In the genomic region with DNA sequence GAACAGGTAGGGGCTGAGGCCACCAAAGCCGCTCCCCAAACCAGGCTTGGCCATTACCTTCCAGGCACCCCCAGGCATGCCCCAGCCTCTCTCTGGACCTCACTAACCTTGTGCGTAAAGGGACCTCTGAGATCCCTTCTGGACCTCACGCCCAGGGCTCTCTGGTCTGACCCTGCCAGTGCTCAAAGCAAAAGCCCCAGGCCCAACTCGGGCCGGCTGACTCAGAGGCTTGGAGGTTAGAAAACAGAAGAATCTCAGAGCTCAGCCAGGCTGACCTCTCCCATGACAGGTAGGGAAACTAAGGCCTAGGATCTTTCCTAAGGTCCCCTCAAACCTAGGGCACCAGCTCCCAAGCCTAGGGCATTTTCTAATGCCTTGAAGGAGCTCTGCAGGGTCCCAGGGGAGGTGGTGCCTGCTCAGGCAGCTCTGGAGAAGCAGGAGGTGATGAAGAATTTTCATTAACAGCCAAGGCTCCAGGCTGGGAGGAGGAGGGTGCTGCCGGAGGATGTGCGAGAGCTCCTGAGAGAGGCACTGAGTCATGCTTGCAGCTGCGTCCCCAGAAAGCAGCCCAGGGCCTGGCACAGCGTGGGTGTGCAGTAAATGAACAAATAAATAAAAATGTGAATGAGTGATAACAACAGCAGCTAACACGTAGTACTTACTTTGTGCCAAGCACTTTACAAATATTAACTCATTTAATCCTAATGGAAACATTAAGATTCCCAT, we compare ENCODE assay signal across 8 cellular contexts. TPM values are rescaled to one million over a fixed set of nuclear protein-coding genes. Genes with fewer than 3 reads are reported as not detected.
DNase-seq lines count a peak whose midpoint lies in the region; ATAC-seq and TF ChIP-seq lines count a peak whose summit lies in the region.

No MANE protein-coding gene starts in this region.

- CTCF ChIA-PET in GM10248 (lab: Yijun Ruan, JAX), result interaction anchor here (1.0 kb wide), 1 partner anchor 62 kb away, joined by 3 read pairs; no protein-coding TSS in a partner anchor

- POLR2A ChIA-PET in GM10248 (lab: Yijun Ruan, JAX), result interaction anchor here (0.6 kb wide), 1 partner anchor 164 kb away, joined by 3 read pairs; no protein-coding TSS in a partner anchor

- no peaks in the 10 kb centered on the region for H3K27me3 ChIP-seq in thoracic aorta (replicated peaks; ENCODE audit: insufficient read depth)

- H3K27ac ChIP-seq in SK-N-MC (peak overlapping the region; percentile 67; the same call in 1 of the 2 replicates), thoracic aorta (peak overlapping the region in 1 of 2 donors; percentile 31)

- H3K9me3 ChIP-seq in SK-N-MC (ENCODE audit: low read depth, low read length), result no peaks in the 10 kb centered on the region
- H3K9me3 ChIP-seq in thoracic aorta, result no peaks in the 10 kb centered on the region

- H3K9ac ChIP-seq in SK-N-MC (ENCODE audit: insufficient read length), result no peak overlapping the region

- H3K4me1 ChIP-seq in thoracic aorta (ENCODE audit: control insufficient read depth in 1 of 2, low read depth in 2 of 2), result peaks cover 8 to 10% of the 10 kb centered on the region in 2 donors

- ATAC-seq in thoracic aorta (ENCODE audit: insufficient number of reproducible peaks, low FRiP score, low read depth) (no peak), GM21360 (IDR thresholded peaks at IDR 0.05; ENCODE audit: unreplicated experiment) (no peak)

- TF ChIP-seq CTCF in cardiac fibroblast (IDR thresholded peaks at IDR 0.05; ENCODE audit: low read depth, low read length) (no peak), thoracic aorta (IDR thresholded peaks at IDR 0.05) (no peak), GM10248 (IDR thresholded peaks at IDR 0.05; ENCODE audit: control extremely low read depth, extremely low read depth, low read depth, missing control alignments) (no peak)

- DNase-seq in COLO829 (ENCODE audit: low spot score), result peak; percentile 83
- DNase-seq in SK-N-MC (ENCODE audit: low read depth, low spot score), result no peak
- DNase-seq in cardiac fibroblast (ENCODE audit: low read depth in 2 of 2), result peak; percentile 92 to 93
- DNase-seq in myocyte (ENCODE audit: low read depth), result peak; percentile 88
- peak; percentile 56 for DNase-seq in thoracic aorta (ENCODE audit: low spot score)
- DNase-seq in NCI-H524 treated with DMSO at 0.1 percent for 48 hours (lab: John Stamatoyannopoulos, UW), result no peak
- no peak for DNase-seq in GM10248 (ENCODE audit: extremely low spot score)

- no peak overlapping the region for H3K4me3 ChIP-seq in SK-N-MC
- no peak overlapping the region for H3K4me3 ChIP-seq in cardiac fibroblast (replicated peaks in 1 of 2; ENCODE audit: low read depth in 2 of 2, low read length in 2 of 2)
- H3K4me3 ChIP-seq in thoracic aorta, result no peak overlapping the region

- no peaks in the 10 kb centered on the region for H3K36me3 ChIP-seq in SK-N-MC (ENCODE audit: insufficient read depth, low read length)
- H3K36me3 ChIP-seq in thoracic aorta, result no peaks in the 10 kb centered on the region

RNA-seq across cellular contexts. Expression of a gene that starts 25.6 kb away (rescaled TPM):
- total RNA-seq in myocyte (17.2 and 23.0 TPM in 2 replicates), thoracic aorta (10 to 100 TPM; 27.1 to 30.6 TPM)
- 20.9 TPM for polyA plus RNA-seq in myocyte (2012)

Comparison
In these comparisons a context has a peak if more than half of its experiments do, and no peak if none do; other contexts are left out.
1. DNase-seq: peak in COLO829 (single experiment), cardiac fibroblast (2 of 2), myocyte (single experiment) and thoracic aorta (single experiment); none in SK-N-MC (single experiment), NCI-H524 treated with DMSO at 0.1 percent for 48 hours (single experiment) and GM10248 (single experiment).